In the genomic region with DNA sequence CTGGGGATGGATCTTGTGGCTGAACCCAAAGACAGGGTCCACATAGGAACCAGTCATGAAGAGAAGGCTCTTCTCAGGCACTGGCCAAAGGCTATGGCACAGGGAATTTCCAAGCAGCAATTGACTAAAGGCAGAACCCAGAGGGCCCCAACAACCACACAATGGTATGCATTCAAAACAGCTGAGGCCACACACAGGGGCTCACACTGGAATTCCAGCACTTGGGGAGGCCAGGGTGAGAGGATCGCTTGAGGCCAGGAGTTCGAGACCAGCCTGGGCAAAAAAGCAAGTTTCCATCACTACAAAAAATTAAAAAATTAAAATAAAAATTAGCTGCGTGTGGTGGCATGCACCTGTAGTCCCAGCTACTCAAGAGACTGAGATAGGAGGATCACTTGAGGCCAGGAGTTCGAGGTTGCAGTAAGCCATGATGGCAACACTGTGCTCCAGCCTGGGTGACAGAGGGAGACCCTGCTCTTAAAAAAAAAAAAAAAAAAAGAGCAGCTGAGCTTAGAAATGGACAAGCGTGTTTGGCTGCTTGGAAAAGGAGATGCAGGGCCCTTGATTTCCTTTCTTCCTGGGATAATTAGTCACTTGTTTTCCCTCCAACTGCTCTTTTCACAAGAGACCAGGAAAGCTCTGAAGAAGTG, we compare ENCODE assay signal across 12 cellular contexts. TPM values are rescaled to one million over a fixed set of nuclear protein-coding genes. Genes with fewer than 3 reads are reported as not detected.
DNase-seq lines count a peak whose midpoint lies in the region; ATAC-seq and TF ChIP-seq lines count a peak whose summit lies in the region.
"Had no signal": no experiment of that assay in that cellular context is flagged by ENCODE, and none has a peak within 500 bp of the region (broad histone marks: within the 10 kb centered on the region; RNA-seq: fewer than 3 reads in every experiment).

No MANE protein-coding gene starts in this region.

- H3K36me3 Mint-ChIP-seq in central memory CD8-positive, alpha-beta T cell (ENCODE audit: insufficient read depth) = peaks cover 85% of the 10 kb centered on the region
- H3K36me3 Mint-ChIP-seq in natural killer cell treated with Interleukin-12 subunit alpha and Interleukin-12 subunit beta and Interleukin-15 and Interleukin-18, amount 100 ng/mL, for 72 hours = peaks cover 34% of the 10 kb centered on the region

- no peak for TF ChIP-seq POLR2A in vagina (IDR thresholded peaks at IDR 0.05)

- no peak for ATAC-seq in left ventricle myocardium superior
- ATAC-seq in central memory CD8-positive, alpha-beta T cell (replicated peaks; ENCODE audit: extremely low read depth, poor library complexity, severe bottlenecking) = no peak
- ATAC-seq in natural killer cell treated with Interleukin-12 subunit alpha and Interleukin-12 subunit beta and Interleukin-15 and Interleukin-18, amount 100 ng/mL, for 72 hours = no peak
- ATAC-seq in GM21526 (IDR thresholded peaks at IDR 0.05; ENCODE audit: low FRiP score, unreplicated experiment) = no peak

- no peaks in the 10 kb centered on the region for H3K9me3 Mint-ChIP-seq in central memory CD8-positive, alpha-beta T cell
- H3K9me3 Mint-ChIP-seq in natural killer cell treated with Interleukin-12 subunit alpha and Interleukin-12 subunit beta and Interleukin-15 and Interleukin-18, amount 100 ng/mL, for 72 hours = no peaks in the 10 kb centered on the region

- no peak for TF ChIP-seq CTCF in right atrium auricular region (IDR thresholded peaks at IDR 0.05)
- TF ChIP-seq CTCF in vagina (IDR thresholded peaks at IDR 0.05) = no peak

- peak overlapping the region; percentile 87 for H3K27ac Mint-ChIP-seq in central memory CD8-positive, alpha-beta T cell (ENCODE audit: low read depth)
- peak overlapping the region; percentile 69 to 76 for H3K27ac Mint-ChIP-seq in natural killer cell treated with Interleukin-12 subunit alpha and Interleukin-12 subunit beta and Interleukin-15 and Interleukin-18, amount 100 ng/mL, for 72 hours

- H3K4me1 ChIP-seq in right atrium auricular region (peaks cover 0 to 95% of the 10 kb centered on the region in 2 donors), vagina (peaks cover 71% of the 10 kb centered on the region)

- H3K4me3 ChIP-seq in right atrium auricular region = no peak overlapping the region
- no peak overlapping the region for H3K4me3 ChIP-seq in vagina

- H3K36me3 ChIP-seq in right atrium auricular region (peaks cover 93% of the 10 kb centered on the region), vagina (peaks cover 0 to 46% of the 10 kb centered on the region in 2 donors)

- H3K27me3 ChIP-seq in right atrium auricular region = no peaks in the 10 kb centered on the region
- H3K27me3 ChIP-seq in vagina = no peaks in the 10 kb centered on the region

- intact Hi-C loops in left ventricle myocardium superior (cut with micrococcal nuclease) = loop anchor here (5.0 kb wide), 1 partner anchor 39 kb away; no protein-coding TSS in a partner anchor
- intact Hi-C loops in vagina (cut with DNase I) = loop anchor here (5.0 kb wide), 1 partner anchor 39 kb away; no protein-coding TSS in a partner anchor

- H3K27ac ChIP-seq in right atrium auricular region (peak overlapping the region; percentile 49 to 68), vagina (peak overlapping the region; percentile 34)

- no peaks in the 10 kb centered on the region for H3K9me3 ChIP-seq in right atrium auricular region
- no peaks in the 10 kb centered on the region for H3K9me3 ChIP-seq in vagina

- DNase-seq in right atrium auricular region (ENCODE audit: low spot score) (no peak), left ventricle myocardium superior (no peak), vagina (ENCODE audit: extremely low spot score in 2 of 2) (no peak), SHP77 (lab: John Stamatoyannopoulos, UW) (no peak)
- DNase-seq in central memory CD8-positive, alpha-beta T cell (ENCODE audit: low spot score in 2 of 2) = no peak
- DNase-seq in natural killer cell treated with Interleukin-12 subunit alpha and Interleukin-12 subunit beta and Interleukin-15 and Interleukin-18, amount 100 ng/mL, for 72 hours (ENCODE audit: low spot score) = no peak
- DNase-seq in stimulated activated CD4-positive, alpha-beta T cell treated with anti-CD3 and anti-CD28 coated beads, Interleukin-2, amount 100 ng/mL, for 24 hours = no peak
- DNase-seq: effector CD4-positive, alpha-beta T cell; KBM-7; OCI-M1; stimulated activated CD4-positive, alpha-beta T cell treated with anti-CD3 and anti-CD28 coated beads, Interleukin-4, amount 100 ng/mL, for 1 hour had no signal

- H3K4me3 Mint-ChIP-seq in central memory CD8-positive, alpha-beta T cell = peak overlapping the region; percentile 65
- no peak overlapping the region for H3K4me3 Mint-ChIP-seq in natural killer cell treated with Interleukin-12 subunit alpha and Interleukin-12 subunit beta and Interleukin-15 and Interleukin-18, amount 100 ng/mL, for 72 hours

- peaks cover 70% of the 10 kb centered on the region for H3K4me1 Mint-ChIP-seq in central memory CD8-positive, alpha-beta T cell
- peaks cover 47 to 54% of the 10 kb centered on the region in 2 donors for H3K4me1 Mint-ChIP-seq in natural killer cell treated with Interleukin-12 subunit alpha and Interleukin-12 subunit beta and Interleukin-15 and Interleukin-18, amount 100 ng/mL, for 72 hours (ENCODE audit: low read depth in 2 of 2)

- H3K27me3 Mint-ChIP-seq in central memory CD8-positive, alpha-beta T cell = no peaks in the 10 kb centered on the region
- H3K27me3 Mint-ChIP-seq in natural killer cell treated with Interleukin-12 subunit alpha and Interleukin-12 subunit beta and Interleukin-15 and Interleukin-18, amount 100 ng/mL, for 72 hours = no peaks in the 10 kb centered on the region

RNA-seq across cellular contexts. Expression of gene MYH9, which starts 44.6 kb away (rescaled TPM):
- total RNA-seq in right atrium auricular region (100 to 1,000 TPM; 125 to 229 TPM), left ventricle myocardium superior (161 TPM), vagina (333 TPM)
- 100 to 1,000 TPM; 623 to 642 TPM for total RNA-seq in natural killer cell treated with Interleukin-12 subunit alpha and Interleukin-12 subunit beta and Interleukin-15 and Interleukin-18, amount 100 ng/mL, for 72 hours
